ENCODE assay signal across 8 cellular contexts in genomic region chr12:121352053-121353018, GRCh38.
DNase-seq lines count a peak whose midpoint lies in the region; ATAC-seq, FAIRE-seq and TF ChIP-seq lines count a peak whose summit lies in the region.

A gene with protein sequence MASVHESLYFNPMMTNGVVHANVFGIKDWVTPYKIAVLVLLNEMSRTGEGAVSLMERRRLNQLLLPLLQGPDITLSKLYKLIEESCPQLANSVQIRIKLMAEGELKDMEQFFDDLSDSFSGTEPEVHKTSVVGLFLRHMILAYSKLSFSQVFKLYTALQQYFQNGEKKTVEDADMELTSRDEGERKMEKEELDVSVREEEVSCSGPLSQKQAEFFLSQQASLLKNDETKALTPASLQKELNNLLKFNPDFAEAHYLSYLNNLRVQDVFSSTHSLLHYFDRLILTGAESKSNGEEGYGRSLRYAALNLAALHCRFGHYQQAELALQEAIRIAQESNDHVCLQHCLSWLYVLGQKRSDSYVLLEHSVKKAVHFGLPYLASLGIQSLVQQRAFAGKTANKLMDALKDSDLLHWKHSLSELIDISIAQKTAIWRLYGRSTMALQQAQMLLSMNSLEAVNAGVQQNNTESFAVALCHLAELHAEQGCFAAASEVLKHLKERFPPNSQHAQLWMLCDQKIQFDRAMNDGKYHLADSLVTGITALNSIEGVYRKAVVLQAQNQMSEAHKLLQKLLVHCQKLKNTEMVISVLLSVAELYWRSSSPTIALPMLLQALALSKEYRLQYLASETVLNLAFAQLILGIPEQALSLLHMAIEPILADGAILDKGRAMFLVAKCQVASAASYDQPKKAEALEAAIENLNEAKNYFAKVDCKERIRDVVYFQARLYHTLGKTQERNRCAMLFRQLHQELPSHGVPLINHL (minus strand): TSS chr12:121352411. CDS start chr12:121352340, 71 bp downstream.

- no peak for TF ChIP-seq CTCF in AG10803 (conservative IDR thresholded peaks at IDR 0.05; ENCODE audit: low read length)

- DNase-seq in AG10803 (ENCODE audit: low read depth), result peak; percentile 99
- peak; percentile 97 for DNase-seq in NCI-H446 treated with DMSO at 0.1 percent for 48 hours (lab: John Stamatoyannopoulos, UW)
- DNase-seq in cerebellar cortex (ENCODE audit: low spot score), result peak; percentile 99
- peak; percentile 80 for DNase-seq in stimulated activated CD4-positive, alpha-beta T cell treated with anti-CD3 and anti-CD28 coated beads, Interleukin-12 subunit alpha, Interleukin-12 subunit beta, amount 100 ng/mL, for 4 hours

- ATAC-seq in GM19035 (IDR thresholded peaks at IDR 0.05; ENCODE audit: unreplicated experiment), result peak; percentile 99
- peak; percentile 99 for ATAC-seq in HG03354 (IDR thresholded peaks at IDR 0.05; ENCODE audit: poor library complexity, severe bottlenecking, unreplicated experiment)
- peak; percentile 99 to 100 for ATAC-seq in activated CD4-positive, CD25-positive, alpha-beta regulatory T cell treated with anti-CD3 and anti-CD28 coated beads, Interleukin-2, amount 50 U/mL, for 24 hours

- peak; percentile 82 for FAIRE-seq in islet of Langerhans (lab: Jason Lieb, UNC)

- H3K4me3 ChIP-seq in AG10803 (ENCODE audit: low read length), result peak within 1 kb of the TSS; percentile 80

Comparison
In these comparisons a context has a peak if more than half of its experiments do, and no peak if none do; other contexts are left out.
1. Peak in every context shown above with its lines: DNase-seq, ATAC-seq and H3K4me3 ChIP-seq.